Comparison of ENCODE assay signal across 17 cellular contexts in the genomic region with DNA sequence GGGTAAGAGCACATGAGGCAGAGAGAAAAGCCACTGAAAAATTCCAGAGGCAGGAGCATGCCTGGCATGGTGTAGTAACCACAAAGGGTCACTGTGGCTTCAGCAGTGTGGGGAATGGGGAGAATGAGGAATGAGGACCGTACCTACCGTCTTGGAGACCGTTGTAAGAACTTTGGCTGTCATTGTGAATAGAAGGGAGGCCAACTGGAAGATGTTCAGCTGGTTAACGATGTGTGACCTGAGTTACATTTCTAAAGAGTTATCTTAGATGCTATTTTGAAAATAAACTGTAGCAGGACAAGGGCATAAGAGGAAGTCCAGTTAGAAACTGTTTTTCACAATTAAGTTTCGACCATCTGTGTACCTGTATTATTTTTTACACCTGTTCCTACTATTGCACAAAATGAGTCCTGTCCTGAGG.
DNase-seq lines count a peak whose midpoint lies in the region; ATAC-seq and TF ChIP-seq lines count a peak whose summit lies in the region.
"Had no signal": no experiment of that assay in that cellular context is flagged by ENCODE, and none has a peak within 500 bp of the region (broad histone marks: within the 10 kb centered on the region; RNA-seq: fewer than 3 reads in every experiment).

No MANE protein-coding gene starts in this region.

- H3F3A ChIP-seq in MM.1S (ENCODE audit: insufficient read depth, low read length): peaks cover 23% of the 10 kb centered on the region

- no peaks in the 10 kb centered on the region for H3K9me3 Mint-ChIP-seq in osteocyte (ENCODE audit: unreplicated experiment)

- peak overlapping the region; percentile 23 for H2AFZ ChIP-seq in MM.1S (ENCODE audit: low read length)

- no peaks in the 10 kb centered on the region for H3K79me2 ChIP-seq in MM.1S (ENCODE audit: low read length)

- H3K4me1 Mint-ChIP-seq in osteocyte (ENCODE audit: unreplicated experiment): no peaks in the 10 kb centered on the region

- no peaks in the 10 kb centered on the region for H3K27me3 ChIP-seq in MM.1S (replicated peaks; ENCODE audit: insufficient read depth, low read length)
- H3K27me3 ChIP-seq: adrenal gland, vagina had no signal

- H3K27ac ChIP-seq in MM.1S (ENCODE audit: low read length): peak overlapping the region; percentile 65; the same call in 1 of the 2 replicates
- H3K27ac ChIP-seq: adrenal gland, SJSA1, vagina had no signal

- TF ChIP-seq CTCF in AG04449 (IDR thresholded peaks at IDR 0.05; ENCODE audit: insufficient read depth, low read length, missing control alignments) (no peak), MM.1S (IDR thresholded peaks at IDR 0.05; ENCODE audit: low read length) (no peak), osteocyte (IDR thresholded peaks at IDR 0.05) (no peak)

- H3K27ac Mint-ChIP-seq in osteocyte (ENCODE audit: unreplicated experiment): no peak overlapping the region

- H3K9me2 ChIP-seq in MM.1S (replicated peaks; ENCODE audit: insufficient read depth, low read length): no peaks in the 10 kb centered on the region

- POLR2A ChIA-PET in AG04449 (lab: Yijun Ruan, JAX): no interaction called here

- no peaks in the 10 kb centered on the region for H4K20me1 ChIP-seq in MM.1S (ENCODE audit: insufficient read depth, low read length)

- H3K36me3 Mint-ChIP-seq in osteocyte (ENCODE audit: unreplicated experiment): no peaks in the 10 kb centered on the region

- no peaks in the 10 kb centered on the region for H3K36me3 ChIP-seq in MM.1S (replicated peaks; ENCODE audit: insufficient read depth, low read length)
- H3K36me3 ChIP-seq: adrenal gland, SJSA1, vagina had no signal

- H3K4me3 ChIP-seq in AG04449 (ENCODE audit: low read depth, low read length) (no peak overlapping the region), MM.1S (ENCODE audit: low read length) (peak overlapping the region; percentile 18; the same call in 1 of the 2 replicates)
- H3K4me3 ChIP-seq: adrenal gland, lung, SJSA1, vagina had no signal

- peaks cover 28% of the 10 kb centered on the region for H3K27me3 Mint-ChIP-seq in osteocyte (ENCODE audit: unreplicated experiment)

- H3K4me3 Mint-ChIP-seq in osteocyte (ENCODE audit: unreplicated experiment): no peak overlapping the region

- H3K9me3 ChIP-seq in MM.1S (replicated peaks; ENCODE audit: insufficient read depth, low read length): no peaks in the 10 kb centered on the region
- H3K9me3 ChIP-seq: adrenal gland, SJSA1, vagina had no signal

- no peak overlapping the region for H3K9ac ChIP-seq in MM.1S (ENCODE audit: low read length)

- peak overlapping the region; percentile 72 for H3K4me2 ChIP-seq in MM.1S (ENCODE audit: low read depth, low read length)

- peaks cover 31% of the 10 kb centered on the region for H3K4me1 ChIP-seq in MM.1S (ENCODE audit: low read length)
- H3K4me1 ChIP-seq: adrenal gland, SJSA1, vagina had no signal

- peak; percentile 21 for DNase-seq in AG04449 (ENCODE audit: low read depth, low spot score)
- DNase-seq in MM.1S: peak; percentile 69
- peak; percentile 45 for DNase-seq in fibroblast of peridontal ligament (ENCODE audit: extremely low read depth)
- no peak for DNase-seq in NCI-H82 (lab: John Stamatoyannopoulos, UW)
- DNase-seq in osteocyte (ENCODE audit: extremely low spot score, unreplicated experiment): no peak
- no peak for DNase-seq in epidermal melanocyte (ENCODE audit: insufficient read length, low spot score)
- no peak for DNase-seq in NCI-H2081 treated with DMSO at 0.1 percent for 48 hours (lab: John Stamatoyannopoulos, UW)
- DNase-seq: activated CD4-positive, CD25-positive, alpha-beta regulatory T cell; adrenal gland; effector CD4-positive, alpha-beta T cell; NCI-H1436; NCI-H69; occipital lobe had no signal

- peak; percentile 62 for ATAC-seq in GM19351 (IDR thresholded peaks at IDR 0.05; ENCODE audit: unreplicated experiment)

- CTCF ChIA-PET in AG04449 (lab: Yijun Ruan, JAX): interaction anchor here (0.6 kb wide), 1 partner anchor 9 kb away, joined by 3 read pairs; no protein-coding TSS in a partner anchor

Comparison
In these comparisons a context has a peak if more than half of its experiments do, and no peak if none do; other contexts are left out.
1. DNase-seq: peak in AG04449 (single experiment), MM.1S (single experiment) and fibroblast of peridontal ligament (single experiment); none in NCI-H82 (single experiment), osteocyte (single experiment), epidermal melanocyte (single experiment) and NCI-H2081 treated with DMSO at 0.1 percent for 48 hours (single experiment).